In genomic region chr16:88687254-88687576, GRCh38 we compare ENCODE assay signal across 1 cellular context.
TF ChIP-seq lines count a peak whose summit lies in the region.

No MANE protein-coding gene starts in this region.

TF ChIP-seq in HepG2, 621 proteins besides CTCF, POLR2A, EP300 and RAD21 (continued from another document and continues in another):
- TF ChIP-seq ZNF20 (CRISPR knock-in tag; IDR thresholded peaks at IDR 0.05), result no peak
- no peak for TF ChIP-seq E2F5 (CRISPR knock-in tag; conservative IDR thresholded peaks at IDR 0.05)
- TF ChIP-seq IRF2 (CRISPR knock-in tag; IDR thresholded peaks at IDR 0.05), result no peak
- TF ChIP-seq ZSCAN30 (CRISPR knock-in tag; IDR thresholded peaks at IDR 0.05), result no peak
- no peak for TF ChIP-seq ZBTB49 (CRISPR knock-in tag; IDR thresholded peaks at IDR 0.05; ENCODE audit: borderline replicate concordance)
- no peak for TF ChIP-seq NCOR1 (IDR thresholded peaks at IDR 0.05; ENCODE audit: borderline replicate concordance, low read length)
- 0 out of 2 replicates have a peak, but pooled peaks have one; percentile 52 for TF ChIP-seq ZBTB7A (CRISPR knock-in tag; IDR thresholded peaks at IDR 0.05)
- no peak for TF ChIP-seq MTF1 (CRISPR knock-in tag; IDR thresholded peaks at IDR 0.05)
- no peak for TF ChIP-seq ZNF770 (CRISPR knock-in tag; IDR thresholded peaks at IDR 0.05)
- no peak for TF ChIP-seq FOXJ3 (CRISPR knock-in tag; IDR thresholded peaks at IDR 0.05; ENCODE audit: borderline replicate concordance)
- TF ChIP-seq ELF3 (CRISPR knock-in tag; IDR thresholded peaks at IDR 0.05), result no peak
- TF ChIP-seq AHDC1 (CRISPR knock-in tag; IDR thresholded peaks at IDR 0.05; ENCODE audit: borderline replicate concordance), result no peak
- 0 out of 2 replicates have a peak, but pooled peaks have one; percentile 28 for TF ChIP-seq HDAC1 (CRISPR knock-in tag; IDR thresholded peaks at IDR 0.05)
- no peak for TF ChIP-seq HNRNPK (IDR thresholded peaks at IDR 0.05; ENCODE audit: low read depth, low read length, poor library complexity, severe bottlenecking)
- TF ChIP-seq RBM22 (optimal IDR thresholded peaks at IDR 0.05; ENCODE audit: low read length), result no peak
- no peak for TF ChIP-seq ATM (IDR thresholded peaks at IDR 0.05; ENCODE audit: borderline replicate concordance)
- TF ChIP-seq PRDM15 (CRISPR knock-in tag; IDR thresholded peaks at IDR 0.05), result no peak
- TF ChIP-seq PCBP1 (IDR thresholded peaks at IDR 0.05; ENCODE audit: borderline replicate concordance, low read depth, low read length), result no peak
- TF ChIP-seq ZNF331 (CRISPR knock-in tag; IDR thresholded peaks at IDR 0.05), result no peak
- TF ChIP-seq ZSCAN20 (CRISPR knock-in tag; IDR thresholded peaks at IDR 0.05; ENCODE audit: borderline replicate concordance), result no peak
- no peak for TF ChIP-seq ZBTB37 (CRISPR knock-in tag; IDR thresholded peaks at IDR 0.05)
- TF ChIP-seq HIVEP1 (CRISPR knock-in tag; IDR thresholded peaks at IDR 0.05), result peak; percentile 56; the same call in 1 of the 2 replicates
- TF ChIP-seq RELA (CRISPR knock-in tag; IDR thresholded peaks at IDR 0.05), result no peak
- TF ChIP-seq ZNF550 (CRISPR knock-in tag; IDR thresholded peaks at IDR 0.05; ENCODE audit: borderline replicate concordance), result no peak
- no peak for TF ChIP-seq FOXP1 (IDR thresholded peaks at IDR 0.05)
- no peak for TF ChIP-seq FOXP1 (CRISPR knock-in tag; IDR thresholded peaks at IDR 0.05)
- no peak for TF ChIP-seq LCORL (IDR thresholded peaks at IDR 0.05)
- no peak for TF ChIP-seq LCORL (CRISPR knock-in tag; IDR thresholded peaks at IDR 0.05)
- TF ChIP-seq HNF4A (CRISPR knock-in tag; IDR thresholded peaks at IDR 0.05), result peak; percentile 53
- TF ChIP-seq ZNF263 (CRISPR knock-in tag; IDR thresholded peaks at IDR 0.05), result peak; percentile 64; the same call in 1 of the 2 replicates
- TF ChIP-seq CHCHD3 (CRISPR knock-in tag; IDR thresholded peaks at IDR 0.05), result no peak
- TF ChIP-seq SNRNP70 (IDR thresholded peaks at IDR 0.05; ENCODE audit: low read depth, low read length), result no peak
- no peak for TF ChIP-seq NONO (IDR thresholded peaks at IDR 0.05)
- 0 out of 2 replicates have a peak, but pooled peaks have one; percentile 47 for TF ChIP-seq NONO (CRISPR knock-in tag; conservative IDR thresholded peaks at IDR 0.05)
- TF ChIP-seq NR2F1 (CRISPR knock-in tag; IDR thresholded peaks at IDR 0.05), result peak in 1 of 2 experiments; percentile 68; a peak in 1 of 4 replicates
- no peak for TF ChIP-seq POLR2AphosphoS5 (IDR thresholded peaks at IDR 0.05; ENCODE audit: low read depth, low read length)
- no peak for TF ChIP-seq ZNF101 (CRISPR knock-in tag; IDR thresholded peaks at IDR 0.05; ENCODE audit: borderline replicate concordance, low read depth)
- no peak for TF ChIP-seq NFIB (CRISPR knock-in tag; IDR thresholded peaks at IDR 0.05; ENCODE audit: borderline replicate concordance)
- TF ChIP-seq ZNF580 (CRISPR knock-in tag; IDR thresholded peaks at IDR 0.05; ENCODE audit: borderline replicate concordance, low read depth), result no peak
- no peak for TF ChIP-seq ZNF75D (CRISPR knock-in tag; IDR thresholded peaks at IDR 0.05; ENCODE audit: borderline replicate concordance)
- no peak for TF ChIP-seq ZNF790 (CRISPR knock-in tag; IDR thresholded peaks at IDR 0.05; ENCODE audit: borderline replicate concordance)
- no peak for TF ChIP-seq KLF15 (CRISPR knock-in tag; IDR thresholded peaks at IDR 0.05; ENCODE audit: borderline replicate concordance)
- TF ChIP-seq JDP2 (CRISPR knock-in tag; IDR thresholded peaks at IDR 0.05; ENCODE audit: borderline replicate concordance), result no peak
- no peak for TF ChIP-seq SOX5 (CRISPR knock-in tag; IDR thresholded peaks at IDR 0.05; ENCODE audit: borderline replicate concordance)
- TF ChIP-seq ZNF543 (CRISPR knock-in tag; IDR thresholded peaks at IDR 0.05), result no peak
- TF ChIP-seq ATF6 (CRISPR knock-in tag; conservative IDR thresholded peaks at IDR 0.05), result 0 out of 2 replicates have a peak, but pooled peaks have one; percentile 0
- no peak for TF ChIP-seq HOXA9 (CRISPR knock-in tag; IDR thresholded peaks at IDR 0.05; ENCODE audit: borderline replicate concordance)
- peak; percentile 58; the same call in 1 of the 2 replicates for TF ChIP-seq ZNF292 (CRISPR knock-in tag; IDR thresholded peaks at IDR 0.05; ENCODE audit: borderline replicate concordance, low read depth)
- no peak for TF ChIP-seq REL (CRISPR knock-in tag; conservative IDR thresholded peaks at IDR 0.05)
- TF ChIP-seq ZNF337 (CRISPR knock-in tag; IDR thresholded peaks at IDR 0.05; ENCODE audit: borderline replicate concordance, low read depth), result no peak
